Comparison of ENCODE assay signal across 8 cellular contexts in genomic region chr17:39027037-39027436, GRCh38. TPM values are rescaled to one million over a fixed set of nuclear protein-coding genes. Genes with fewer than 3 reads are reported as not detected.
A peak's percentile ranks its signal among the peaks of the same experiment; 100 is the strongest.
DNase-seq lines count a peak whose midpoint lies in the region; ATAC-seq and TF ChIP-seq lines count a peak whose summit lies in the region.

No MANE protein-coding gene starts in this region.

- H4K8ac ChIP-seq in neuronal stem cell (ENCODE audit: low read depth, low read length) = no peak overlapping the region

- H2AK5ac ChIP-seq in neuronal stem cell (ENCODE audit: low read depth, low read length) = no peak overlapping the region

- no peak overlapping the region for H2BK12ac ChIP-seq in neuronal stem cell (ENCODE audit: low read length)

- TF ChIP-seq POLR2A in HCT116 (IDR thresholded peaks at IDR 0.05; ENCODE audit: borderline replicate concordance, extremely low read depth, insufficient read depth, insufficient read length) = no peak

- no peaks in the 10 kb centered on the region for H4K20me1 ChIP-seq in HCT116 (ENCODE audit: insufficient read depth)

- no peak for TF ChIP-seq RAD21 in HCT116 (IDR thresholded peaks at IDR 0.05; ENCODE audit: low read depth)

- H3K9ac ChIP-seq in HCT116 (ENCODE audit: low read length) (0 out of 2 replicates have a peak overlapping the region, but pooled peaks have one; percentile 5), neuronal stem cell (ENCODE audit: low read depth, low read length, poor library complexity) (no peak overlapping the region)

- H3K79me1 ChIP-seq in neuronal stem cell (ENCODE audit: low read depth, low read length) = no peaks in the 10 kb centered on the region

- no peaks in the 10 kb centered on the region for H3K9me2 ChIP-seq in HCT116 (ENCODE audit: insufficient read depth)

- no peak overlapping the region for H3K23ac ChIP-seq in neuronal stem cell (ENCODE audit: low read depth, low read length, poor library complexity)

- ATAC-seq in HCT116 (peak; percentile 94), HG03378 (IDR thresholded peaks at IDR 0.05; ENCODE audit: unreplicated experiment) (no peak)

- H3K27ac ChIP-seq in ACC112 (ENCODE audit: low read depth, low read length) (no peak overlapping the region), HCT116 (ENCODE audit: low read depth, low read length) (no peak overlapping the region), neuronal stem cell (replicated peaks; ENCODE audit: low read length) (no peak overlapping the region)

- BruUV-seq in HCT116 (replicated peaks; lab: Mats Ljungman, UMichigan) = no TSS peak

- no peak overlapping the region for H3K14ac ChIP-seq in neuronal stem cell (ENCODE audit: low read length)

- no peak for TF ChIP-seq CTCF in HCT116 (IDR thresholded peaks at IDR 0.05 in 2 of 3, conservative IDR thresholded peaks at IDR 0.05 in 1 of 3; ENCODE audit: borderline replicate concordance in 1 of 3, insufficient read depth in 1 of 3, low read depth in 2 of 3, low read length in 2 of 3)
- no peak for TF ChIP-seq CTCF in foreskin fibroblast (IDR thresholded peaks at IDR 0.05; ENCODE audit: low read depth, low read length)

- RAD21 ChIA-PET in HCT116 (lab: Charles Lee; ENCODE audit: low non-redundant PET in 1 of 2, low total read pairs in 2 of 2, uncharacterized antibody in 2 of 2, unreplicated experiment in 2 of 2) = no interaction called here

- no peaks in the 10 kb centered on the region for H3K79me2 ChIP-seq in ACC112 (ENCODE audit: control insufficient read depth, insufficient read depth, low read length, unreplicated experiment)
- H3K79me2 ChIP-seq in HCT116 (ENCODE audit: insufficient read depth, low read length) = no peaks in the 10 kb centered on the region

- H3K36me3 ChIP-seq in ACC112 (ENCODE audit: insufficient read depth, low read length) (no peaks in the 10 kb centered on the region), HCT116 (ENCODE audit: control insufficient read depth in 1 of 2, insufficient read depth in 2 of 2, low read length in 2 of 2) (no peaks in the 10 kb centered on the region), neuronal stem cell (replicated peaks in 1 of 2; ENCODE audit: control insufficient read depth in 2 of 2, insufficient read depth in 2 of 2, low read length in 2 of 2) (no peaks in the 10 kb centered on the region)

- peak overlapping the region; percentile 72 for H3K4me3 ChIP-seq in ACC112 (ENCODE audit: low read depth, low read length)
- peak overlapping the region; percentile 37 to 50 for H3K4me3 ChIP-seq in HCT116 (replicated peaks in 1 of 2; ENCODE audit: low read depth in 1 of 2, low read length in 2 of 2)
- peak overlapping the region; percentile 25 to 36 for H3K4me3 ChIP-seq in foreskin fibroblast (ENCODE audit: low read depth in 1 of 2, low read length in 2 of 2)
- peak overlapping the region; percentile 12 to 67 for H3K4me3 ChIP-seq in neuronal stem cell (ENCODE audit: low read length in 2 of 2)

- DNase-seq in HCT116 (ENCODE audit: low read depth, low spot score) = no peak
- DNase-seq in SW480 (ENCODE audit: low spot score) = peak; percentile 58
- peak in 1 of 2 donors; percentile 52 for DNase-seq in foreskin fibroblast
- DNase-seq in neuronal stem cell (ENCODE audit: low spot score) = no peak
- DNase-seq in cerebellar cortex (ENCODE audit: low spot score) = no peak
- DNase-seq in SKM-1 treated with dmso at 0.1 percent for 144 hours (lab: John Stamatoyannopoulos, UW; ENCODE audit: unreplicated experiment) = no peak

- H3K18ac ChIP-seq in neuronal stem cell (ENCODE audit: low read length) = no peak overlapping the region

- H4K91ac ChIP-seq in neuronal stem cell (ENCODE audit: low read depth, low read length, poor library complexity) = no peak overlapping the region

- no peak overlapping the region for H2BK120ac ChIP-seq in neuronal stem cell (ENCODE audit: low read depth, low read length)

- peak overlapping the region; percentile 55 for H2BK5ac ChIP-seq in neuronal stem cell (ENCODE audit: low read length)

- H2BK15ac ChIP-seq in neuronal stem cell (ENCODE audit: low read length) = no peak overlapping the region

- H2AFZ ChIP-seq in ACC112 (ENCODE audit: low read length, unreplicated experiment) (peak overlapping the region; percentile 51), HCT116 (ENCODE audit: low read depth, low read length, poor library complexity, severe bottlenecking) (peak overlapping the region; percentile 93), neuronal stem cell (ENCODE audit: low read length) (peak overlapping the region; percentile 77)

- peaks cover 12% of the 10 kb centered on the region for H3K27me3 ChIP-seq in ACC112 (ENCODE audit: insufficient read depth, low read length)
- H3K27me3 ChIP-seq in HCT116 (ENCODE audit: insufficient read depth, low read length) = no peaks in the 10 kb centered on the region
- H3K27me3 ChIP-seq in neuronal stem cell (ENCODE audit: control insufficient read depth in 3 of 3, insufficient read depth in 3 of 3, low read depth in 1 of 3, low read length in 3 of 3) = peaks cover 0 to 56% (median 10%) of the 10 kb centered on the region in 3 experiments

- no peak overlapping the region for H3K4ac ChIP-seq in neuronal stem cell (ENCODE audit: low read length)

- no CpG with 5 or more reads among the region's 25 CpGs for WGBS in neuronal stem cell (ENCODE audit: extremely low coverage in 2 of 2, insufficient read length in 2 of 2, insufficient replicate concordance in 1 of 2), 2 donors

- H3K9me3 ChIP-seq in HCT116 (ENCODE audit: control insufficient read depth in 1 of 2, insufficient read depth in 1 of 2, low read depth in 1 of 2, low read length in 2 of 2) (no peaks in the 10 kb centered on the region), neuronal stem cell (replicated peaks in 1 of 2; ENCODE audit: control insufficient read depth in 2 of 2, insufficient read depth in 1 of 2, low read depth in 1 of 2, low read length in 2 of 2) (no peaks in the 10 kb centered on the region)

- intact Hi-C loops in HCT116 (cut with micrococcal nuclease) = no loop called here

- POLR2A ChIA-PET in HCT116 (lab: Charles Lee) = no interaction called here

- CTCF ChIA-PET in HCT116 (lab: Charles Lee) = no interaction called here

- H3K4me2 ChIP-seq in HCT116 (ENCODE audit: low read length) (peak overlapping the region; percentile 79), neuronal stem cell (ENCODE audit: insufficient read depth, low read length, poor library complexity, severe bottlenecking) (peak overlapping the region; percentile 75)

- no peaks in the 10 kb centered on the region for H3K4me1 ChIP-seq in ACC112 (ENCODE audit: control insufficient read depth, insufficient read depth, low read length, unreplicated experiment)
- peaks cover 2 to 11% of the 10 kb centered on the region in 2 experiments; a peak in 3 of 4 replicates for H3K4me1 ChIP-seq in HCT116 (ENCODE audit: control insufficient read depth in 1 of 2, insufficient read depth in 2 of 2, low read length in 2 of 2)
- H3K4me1 ChIP-seq in neuronal stem cell (ENCODE audit: control insufficient read depth in 2 of 2, insufficient read depth in 1 of 2, low read depth in 1 of 2, low read length in 2 of 2) = peaks cover 0 to 3% of the 10 kb centered on the region in 2 donors

TF ChIP-seq in HCT116, 20 proteins besides CTCF, POLR2A, EP300 and RAD21:
- TF ChIP-seq SP1 (IDR thresholded peaks at IDR 0.05; ENCODE audit: low read depth) (no peak), TCF7L2 (IDR thresholded peaks at IDR 0.05; ENCODE audit: borderline replicate concordance, extremely low read depth, insufficient read depth, insufficient read length) (peak; percentile 24)

RNA-seq across cellular contexts. Expression of gene FBXO47, which starts 59.8 kb away (rescaled TPM):
- total RNA-seq in HCT116 (2021; ENCODE audit: unreplicated experiment) = not detected
- not detected in 2 replicates for polyA plus RNA-seq in HCT116 (2012)
- not detected for polyA plus RNA-seq in neuronal stem cell (2013, experiment 1 of 2)
- not detected for polyA plus RNA-seq in neuronal stem cell (2013, experiment 2 of 2)
